22 cellular contexts compared by ENCODE assay signal in genomic region chr7:8597565-8597964, GRCh38.
DNase-seq lines count a peak whose midpoint lies in the region; ATAC-seq and TF ChIP-seq lines count a peak whose summit lies in the region.
"Had no signal": no experiment of that assay in that cellular context is flagged by ENCODE, and none has a peak within 500 bp of the region (broad histone marks: within the 10 kb centered on the region; RNA-seq: fewer than 3 reads in every experiment).

No MANE protein-coding gene starts in this region.

- H3K4me1 Mint-ChIP-seq in Caco-2 (ENCODE audit: low read depth, unreplicated experiment) (peaks cover 28% of the 10 kb centered on the region), GM23338 (peaks cover 22% of the 10 kb centered on the region)
- H3K4me1 Mint-ChIP-seq: activated CD4-positive, alpha-beta T cell treated with anti-CD3 and anti-CD28 coated beads, Interleukin-2, amount 10 ng/mL, durations not matched to agents 7 days and 5 days; stimulated activated naive B cell treated with anti-CD40 and anti-IgM and Interleukin-4, amounts not matched to agents 10 μg/mL and 1 μg/mL and 100 μg/mL, for 72 hours had no signal

- POLR2A ChIA-PET in Caco-2 (lab: Charles Lee): interaction anchor here (0.5 kb wide), 1 partner anchor 28 kb away, joined by 3 read pairs; no protein-coding TSS in a partner anchor

- H3K27me3 Mint-ChIP-seq in Caco-2 (ENCODE audit: insufficient read depth, unreplicated experiment) (no peaks in the 10 kb centered on the region), GM23338 (ENCODE audit: insufficient read depth, low read depth, poor library complexity) (no peaks in the 10 kb centered on the region)
- H3K27me3 Mint-ChIP-seq: activated CD4-positive, alpha-beta T cell treated with anti-CD3 and anti-CD28 coated beads, Interleukin-2, amount 10 ng/mL, durations not matched to agents 7 days and 5 days; stimulated activated naive B cell treated with anti-CD40 and anti-IgM and Interleukin-4, amounts not matched to agents 10 μg/mL and 1 μg/mL and 100 μg/mL, for 72 hours had no signal

- peaks cover 11% of the 10 kb centered on the region for H3K9me3 Mint-ChIP-seq in Caco-2 (ENCODE audit: unreplicated experiment)
- H3K9me3 Mint-ChIP-seq in GM23338: no peaks in the 10 kb centered on the region
- H3K9me3 Mint-ChIP-seq: activated CD4-positive, alpha-beta T cell treated with anti-CD3 and anti-CD28 coated beads, Interleukin-2, amount 10 ng/mL, durations not matched to agents 7 days and 5 days had no signal

- no peaks in the 10 kb centered on the region for H3F3A ChIP-seq in GM23338 (replicated peaks; ENCODE audit: low read depth)

- H4K20me1 ChIP-seq in GM23338 (replicated peaks; ENCODE audit: insufficient read depth): no peaks in the 10 kb centered on the region

- H3K9me2 ChIP-seq in GM23338 (ENCODE audit: insufficient read depth): peaks cover 3% of the 10 kb centered on the region; the same call in 1 of the 2 replicates
- H3K9me2 ChIP-seq: SK-N-SH had no signal

- H3K9me3 ChIP-seq in Caco-2: no peaks in the 10 kb centered on the region
- H3K9me3 ChIP-seq: heart left ventricle, SK-N-SH, thoracic aorta had no signal

- DNase-seq in Caco-2: no peak
- DNase-seq in NCI-H1092 (lab: John Stamatoyannopoulos, UW): peak; percentile 63
- DNase-seq in NCI-H2029 treated with DMSO at 0.1 percent for 48 hours (lab: John Stamatoyannopoulos, UW): peak; percentile 76
- peak; percentile 96 for DNase-seq in NCI-H69 (lab: John Stamatoyannopoulos, UW)
- no peak for DNase-seq in GM23338 (ENCODE audit: low spot score)
- DNase-seq in iPS-NIHi11 (ENCODE audit: low spot score): no peak
- no peak for DNase-seq in GM10266 (ENCODE audit: extremely low spot score)
- DNase-seq: activated CD4-positive, alpha-beta T cell treated with anti-CD3 and anti-CD28 coated beads, Interleukin-2, amount 10 ng/mL, durations not matched to agents 7 days and 5 days; GOT3; heart left ventricle; left cardiac atrium; NCI-H1694 treated with DMSO at 0.1 percent for 48 hours; SK-N-SH; small intestine; stimulated activated naive B cell treated with anti-CD40 and anti-IgM and Interleukin-4, amounts not matched to agents 10 μg/mL and 1 μg/mL and 100 μg/mL, for 72 hours; T-helper 2 cell; WERI-Rb-1 had no signal

- no peaks in the 10 kb centered on the region for H3K79me2 ChIP-seq in GM23338 (replicated peaks; ENCODE audit: insufficient read depth)

- no peaks in the 10 kb centered on the region for H3K27me3 ChIP-seq in Caco-2 (replicated peaks; ENCODE audit: control insufficient read depth, insufficient read depth, low read length)
- no peaks in the 10 kb centered on the region for H3K27me3 ChIP-seq in GM23338 (ENCODE audit: insufficient read depth)
- H3K27me3 ChIP-seq: heart left ventricle had no signal

- H3K4me3 Mint-ChIP-seq in Caco-2 (ENCODE audit: unreplicated experiment): no peak overlapping the region
- no peak overlapping the region for H3K4me3 Mint-ChIP-seq in GM23338
- H3K4me3 Mint-ChIP-seq: activated CD4-positive, alpha-beta T cell treated with anti-CD3 and anti-CD28 coated beads, Interleukin-2, amount 10 ng/mL, durations not matched to agents 7 days and 5 days; stimulated activated naive B cell treated with anti-CD40 and anti-IgM and Interleukin-4, amounts not matched to agents 10 μg/mL and 1 μg/mL and 100 μg/mL, for 72 hours had no signal

- peak overlapping the region; percentile 54 for H3K27ac Mint-ChIP-seq in Caco-2 (ENCODE audit: unreplicated experiment)
- H3K27ac Mint-ChIP-seq in GM23338: no peak overlapping the region
- H3K27ac Mint-ChIP-seq: activated CD4-positive, alpha-beta T cell treated with anti-CD3 and anti-CD28 coated beads, Interleukin-2, amount 10 ng/mL, durations not matched to agents 7 days and 5 days; activated naive CD4-positive, alpha-beta T cell treated with anti-CD3 and anti-CD28 coated beads, Interleukin-2, amount 50 U/mL, for 72 hours; stimulated activated naive B cell treated with anti-CD40 and anti-IgM and Interleukin-4, amounts not matched to agents 10 μg/mL and 1 μg/mL and 100 μg/mL, for 72 hours had no signal

- TF ChIP-seq CTCF in Caco-2 (IDR thresholded peaks at IDR 0.05; ENCODE audit: insufficient read depth in 1 of 2, low read depth in 1 of 2, low read length in 1 of 2, severe bottlenecking in 1 of 2, unreplicated experiment in 1 of 2): no peak
- no peak for TF ChIP-seq CTCF in GM23338 (conservative IDR thresholded peaks at IDR 0.05; ENCODE audit: low read depth in 2 of 2)
- no peak for TF ChIP-seq CTCF in GM10266 (IDR thresholded peaks at IDR 0.05; ENCODE audit: control insufficient read depth, insufficient read depth, low read depth, missing control alignments)

- CTCF ChIA-PET in Caco-2 (lab: Charles Lee): no interaction called here

- H3K36me3 ChIP-seq in Caco-2 (ENCODE audit: control insufficient read depth, insufficient read depth, low read length) (no peaks in the 10 kb centered on the region), GM23338 (ENCODE audit: insufficient read depth) (no peaks in the 10 kb centered on the region)
- H3K36me3 ChIP-seq: heart left ventricle, thoracic aorta, WERI-Rb-1 had no signal

- H3K4me3 ChIP-seq in Caco-2 (ENCODE audit: low read depth, low read length) (no peak overlapping the region), GM23338 (no peak overlapping the region)
- H3K4me3 ChIP-seq: heart left ventricle, thoracic aorta had no signal

- intact Hi-C loops in Caco-2 (cut with micrococcal nuclease; ENCODE audit: unreplicated experiment): loop anchor here (1.0 kb wide), 1 partner anchor 127 kb away; no protein-coding TSS in a partner anchor

- H2AFZ ChIP-seq in GM23338: no peak overlapping the region

- no TSS peak for BruUV-seq in Caco-2 (replicated peaks; lab: Mats Ljungman, UMichigan)

- peaks cover 5% of the 10 kb centered on the region for H3K36me3 Mint-ChIP-seq in Caco-2 (ENCODE audit: insufficient read depth, unreplicated experiment)
- no peaks in the 10 kb centered on the region for H3K36me3 Mint-ChIP-seq in GM23338 (ENCODE audit: low read depth)
- H3K36me3 Mint-ChIP-seq: activated naive CD4-positive, alpha-beta T cell treated with anti-CD3 and anti-CD28 coated beads, Interleukin-2, amount 50 U/mL, for 72 hours; stimulated activated naive B cell treated with anti-CD40 and anti-IgM and Interleukin-4, amounts not matched to agents 10 μg/mL and 1 μg/mL and 100 μg/mL, for 72 hours had no signal

- ATAC-seq in GM23338: no peak
- no peak for ATAC-seq in GM21381 (IDR thresholded peaks at IDR 0.05; ENCODE audit: unreplicated experiment)
- ATAC-seq: activated naive CD4-positive, alpha-beta T cell treated with anti-CD3 and anti-CD28 coated beads, Interleukin-2, amount 50 U/mL, for 72 hours; heart left ventricle; left cardiac atrium; Panc1; stimulated activated naive B cell treated with anti-CD40 and anti-IgM and Interleukin-4, amounts not matched to agents 10 μg/mL and 1 μg/mL and 100 μg/mL, for 72 hours had no signal

- H3K4me1 ChIP-seq in Caco-2 (peaks cover 36% of the 10 kb centered on the region), GM23338 (ENCODE audit: insufficient read depth) (peaks cover 24% of the 10 kb centered on the region)
- H3K4me1 ChIP-seq: heart left ventricle had no signal

- H3K4me2 ChIP-seq in GM23338: no peak overlapping the region
- H3K4me2 ChIP-seq: SK-N-SH had no signal

- no peak overlapping the region for H3K27ac ChIP-seq in GM23338 (ENCODE audit: low read depth)
- H3K27ac ChIP-seq: C4-2B, heart left ventricle, thoracic aorta, WERI-Rb-1 had no signal

TF ChIP-seq in GM23338, 12 proteins besides CTCF, POLR2A, EP300 and RAD21 (continues in another document):
- TF ChIP-seq EZH2 (IDR thresholded peaks at IDR 0.05; ENCODE audit: low read depth, unreplicated experiment) (no peak), NANOG (IDR thresholded peaks at IDR 0.05; ENCODE audit: borderline replicate concordance) (no peak), POLR2AphosphoS5 (IDR thresholded peaks at IDR 0.05; ENCODE audit: low read depth) (no peak), ZNF114 (CRISPR knock-in tag; IDR thresholded peaks at IDR 0.05) (no peak), STAT1 (IDR thresholded peaks at IDR 0.05; ENCODE audit: unreplicated experiment) (no peak), ZNF331 (CRISPR knock-in tag; IDR thresholded peaks at IDR 0.05; ENCODE audit: low read depth) (no peak), EZH2phosphoT487 (IDR thresholded peaks at IDR 0.05; ENCODE audit: unreplicated experiment) (no peak), CREB1 (CRISPR knock-in tag; IDR thresholded peaks at IDR 0.05; ENCODE audit: low read depth) (no peak), JUNB (IDR thresholded peaks at IDR 0.05; ENCODE audit: unreplicated experiment) (no peak)
- TF ChIP-seq, protein P1, sequence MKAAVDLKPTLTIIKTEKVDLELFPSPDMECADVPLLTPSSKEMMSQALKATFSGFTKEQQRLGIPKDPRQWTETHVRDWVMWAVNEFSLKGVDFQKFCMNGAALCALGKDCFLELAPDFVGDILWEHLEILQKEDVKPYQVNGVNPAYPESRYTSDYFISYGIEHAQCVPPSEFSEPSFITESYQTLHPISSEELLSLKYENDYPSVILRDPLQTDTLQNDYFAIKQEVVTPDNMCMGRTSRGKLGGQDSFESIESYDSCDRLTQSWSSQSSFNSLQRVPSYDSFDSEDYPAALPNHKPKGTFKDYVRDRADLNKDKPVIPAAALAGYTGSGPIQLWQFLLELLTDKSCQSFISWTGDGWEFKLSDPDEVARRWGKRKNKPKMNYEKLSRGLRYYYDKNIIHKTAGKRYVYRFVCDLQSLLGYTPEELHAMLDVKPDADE (IDR thresholded peaks at IDR 0.05): no peak

Comparison
In these comparisons a context has a peak if more than half of its experiments do, and no peak if none do; other contexts are left out.
1. DNase-seq: peak in NCI-H1092 (single experiment), NCI-H2029 treated with DMSO at 0.1 percent for 48 hours (single experiment) and NCI-H69 (single experiment); none in Caco-2 (0 of 2), GM23338 (single experiment), iPS-NIHi11 (single experiment) and GM10266 (single experiment).